In the genomic region with DNA sequence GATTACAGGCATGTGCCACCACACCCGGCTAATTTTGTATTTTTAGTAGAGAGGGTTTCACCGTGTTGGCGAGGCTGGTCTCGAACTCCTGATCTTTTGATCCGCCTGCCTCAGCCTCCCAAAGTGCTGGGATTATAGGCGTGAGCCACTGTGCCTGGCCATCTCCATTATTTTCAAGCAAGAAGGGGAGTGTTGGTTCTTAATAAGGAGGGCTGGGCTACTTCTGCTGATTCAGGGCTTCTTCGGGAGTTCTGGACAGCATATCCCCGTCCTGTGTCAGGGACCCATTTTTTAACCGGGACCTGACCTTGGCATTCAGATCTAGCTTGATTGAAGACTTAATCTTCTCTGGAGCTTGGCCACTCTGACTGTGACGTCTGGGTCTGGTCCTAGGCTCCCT, we compare ENCODE assay signal across 21 cellular contexts.
DNase-seq lines count a peak whose midpoint lies in the region; TF ChIP-seq lines count a peak whose summit lies in the region.
"Had no signal": no experiment of that assay in that cellular context is flagged by ENCODE, and none has a peak within 500 bp of the region (broad histone marks: within the 10 kb centered on the region; RNA-seq: fewer than 3 reads in every experiment).

No MANE protein-coding gene starts in this region.

- WGBS in esophagus muscularis mucosa = 87% methylated on average over 10 of the region's 10 CpGs

- H3K4me1 ChIP-seq in esophagus muscularis mucosa = no peaks in the 10 kb centered on the region
- H3K4me1 ChIP-seq: BE2C, HAP-1 had no signal

- H3K9me3 ChIP-seq in esophagus muscularis mucosa = no peaks in the 10 kb centered on the region
- H3K9me3 ChIP-seq: BE2C; BLaER1 treated with 17β-estradiol and CSF1 and Interleukin-3, amounts not matched to agents 10 nM and 100 nM; HAP-1 had no signal

- H3K27ac Mint-ChIP-seq in chondrocyte (ENCODE audit: unreplicated experiment) = no peak overlapping the region
- no peak overlapping the region for H3K27ac Mint-ChIP-seq in osteocyte (ENCODE audit: unreplicated experiment)
- H3K27ac Mint-ChIP-seq in CD14-positive monocyte = no peak overlapping the region
- H3K27ac Mint-ChIP-seq: CD4-positive, alpha-beta memory T cell; HFFc6 had no signal

- DNase-seq in activated CD8-positive, alpha-beta memory T cell treated with anti-CD3 and anti-CD28 coated beads for 24 hours = peak; percentile 15
- no peak for DNase-seq in activated CD8-positive, alpha-beta memory T cell treated with anti-CD3 and anti-CD28 coated beads, Interleukin-2, amount 50 U/mL, for 48 hours
- peak; percentile 5 for DNase-seq in chondrocyte (ENCODE audit: low spot score)
- peak; percentile 59 for DNase-seq in osteocyte (ENCODE audit: extremely low spot score, unreplicated experiment)
- DNase-seq in esophagus muscularis mucosa (ENCODE audit: extremely low spot score) = no peak
- DNase-seq in H4 (ENCODE audit: low spot score) = no peak
- no peak for DNase-seq in stimulated activated CD4-positive, alpha-beta T cell treated with anti-CD3 and anti-CD28 coated beads, Interleukin-2, amount 100 ng/mL, for 48 hours
- no peak for DNase-seq in CD14-positive monocyte (ENCODE audit: low spot score)
- DNase-seq: ACHN; AML-193; BE2C; Calu3; CD4-positive, alpha-beta memory T cell; COR-L47; DMS53; DMS79 treated with DMSO at 0.1 percent for 48 hours; GM23248; HFFc6 had no signal

- no peak for TF ChIP-seq POLR2A in esophagus muscularis mucosa (IDR thresholded peaks at IDR 0.05; ENCODE audit: low read depth)

- H3K4me1 Mint-ChIP-seq in chondrocyte (ENCODE audit: low read depth) (no peaks in the 10 kb centered on the region), osteocyte (ENCODE audit: unreplicated experiment) (no peaks in the 10 kb centered on the region), CD14-positive monocyte (no peaks in the 10 kb centered on the region)
- H3K4me1 Mint-ChIP-seq: CD4-positive, alpha-beta memory T cell had no signal

- no peak for TF ChIP-seq EP300 in esophagus muscularis mucosa (IDR thresholded peaks at IDR 0.05)

- no peak overlapping the region for H3K4me3 ChIP-seq in esophagus muscularis mucosa
- H3K4me3 ChIP-seq: BLaER1 treated with 17β-estradiol and CSF1 and Interleukin-3, amounts not matched to agents 10 nM and 100 nM; GM23248; HAP-1 had no signal

- H3K27me3 Mint-ChIP-seq in chondrocyte (ENCODE audit: low read depth) = peaks cover 9% of the 10 kb centered on the region
- H3K27me3 Mint-ChIP-seq in osteocyte (ENCODE audit: unreplicated experiment) = peaks cover 2% of the 10 kb centered on the region
- peaks cover 4 to 10% (median 4%) of the 10 kb centered on the region in 3 donors for H3K27me3 Mint-ChIP-seq in CD14-positive monocyte (ENCODE audit: low read depth in 3 of 3)

- H3K9me3 Mint-ChIP-seq in chondrocyte (ENCODE audit: low read depth) (no peaks in the 10 kb centered on the region), osteocyte (ENCODE audit: unreplicated experiment) (no peaks in the 10 kb centered on the region), CD14-positive monocyte (peaks cover 0 to 21% (median 2%) of the 10 kb centered on the region in 7 donors)
- H3K9me3 Mint-ChIP-seq: CD4-positive, alpha-beta memory T cell; HFFc6 had no signal

- TF ChIP-seq CTCF in chondrocyte (IDR thresholded peaks at IDR 0.05) (no peak), osteocyte (IDR thresholded peaks at IDR 0.05) (no peak), esophagus muscularis mucosa (IDR thresholded peaks at IDR 0.05) (no peak), CD14-positive monocyte (IDR thresholded peaks at IDR 0.05) (no peak)

- peaks cover 0 to 5% (median 0%) of the 10 kb centered on the region in 4 donors for H3K27me3 ChIP-seq in esophagus muscularis mucosa
- H3K27me3 ChIP-seq: BE2C; BLaER1 treated with 17β-estradiol and CSF1 and Interleukin-3, amounts not matched to agents 10 nM and 100 nM had no signal

- intact Hi-C loops in esophagus muscularis mucosa (cut with DNase I) (no loop called here), CD14-positive monocyte (cut with micrococcal nuclease) (no loop called here)

- no peaks in the 10 kb centered on the region for H3K36me3 ChIP-seq in esophagus muscularis mucosa
- H3K36me3 ChIP-seq: BE2C; BLaER1 treated with 17β-estradiol and CSF1 and Interleukin-3, amounts not matched to agents 10 nM and 100 nM; HAP-1 had no signal

- no peak overlapping the region for H3K27ac ChIP-seq in esophagus muscularis mucosa (replicated peaks in 1 of 4)
- H3K27ac ChIP-seq: 22Rv1; BLaER1 treated with 17β-estradiol and CSF1 and Interleukin-3, amounts not matched to agents 10 nM and 100 nM; GM23248 had no signal

- H3K36me3 Mint-ChIP-seq in chondrocyte (ENCODE audit: low read depth) = no peaks in the 10 kb centered on the region
- no peaks in the 10 kb centered on the region for H3K36me3 Mint-ChIP-seq in osteocyte (ENCODE audit: unreplicated experiment)
- H3K36me3 Mint-ChIP-seq in CD14-positive monocyte = no peaks in the 10 kb centered on the region
- H3K36me3 Mint-ChIP-seq: CD4-positive, alpha-beta memory T cell had no signal

- H3K4me3 Mint-ChIP-seq in chondrocyte (ENCODE audit: unreplicated experiment) (no peak overlapping the region), osteocyte (ENCODE audit: unreplicated experiment) (no peak overlapping the region), CD14-positive monocyte (no peak overlapping the region)
- H3K4me3 Mint-ChIP-seq: CD4-positive, alpha-beta memory T cell; HFFc6 had no signal

Comparison
In these comparisons a context has a peak if more than half of its experiments do, and no peak if none do; other contexts are left out.
1. DNase-seq: peak in activated CD8-positive, alpha-beta memory T cell treated with anti-CD3 and anti-CD28 coated beads for 24 hours (single experiment), chondrocyte (single experiment) and osteocyte (single experiment); none in activated CD8-positive, alpha-beta memory T cell treated with anti-CD3 and anti-CD28 coated beads, Interleukin-2, amount 50 U/mL, for 48 hours (single experiment), esophagus muscularis mucosa (single experiment), H4 (single experiment), stimulated activated CD4-positive, alpha-beta T cell treated with anti-CD3 and anti-CD28 coated beads, Interleukin-2, amount 100 ng/mL, for 48 hours (0 of 2) and CD14-positive monocyte (single experiment).